In genomic region chr10:3975016-3975415, GRCh38 we compare ENCODE assay signal across 19 cellular contexts.
A peak's percentile ranks its signal among the peaks of the same experiment; 100 is the strongest.
DNase-seq lines count a peak whose midpoint lies in the region; ATAC-seq and TF ChIP-seq lines count a peak whose summit lies in the region.
"Had no signal": no experiment of that assay in that cellular context is flagged by ENCODE, and none has a peak within 500 bp of the region (broad histone marks: within the 10 kb centered on the region; RNA-seq: fewer than 3 reads in every experiment).

No MANE protein-coding gene starts in this region.

- POLR2A ChIA-PET in activated CD4-positive, alpha-beta memory T cell treated with anti-CD3 and anti-CD28 coated beads for 36 hours (lab: Charles Lee) = no interaction called here
- POLR2A ChIA-PET in activated CD4-positive, alpha-beta memory T cell treated with anti-CD3 and anti-CD28 coated beads, Interleukin-2, amount 10 ng/mL, durations not matched to agents 7 days and 5 days (lab: Charles Lee) = interaction anchor here (0.9 to 9.6 kb wide), 6 partner anchors 11 to 218 kb away, joined by 3 to 155 read pairs (median 33); partner anchors contain the start of gene KLF6

- CTCF ChIA-PET in activated CD4-positive, alpha-beta memory T cell treated with anti-CD3 and anti-CD28 coated beads for 36 hours (lab: Charles Lee) = no interaction called here
- CTCF ChIA-PET in activated CD4-positive, alpha-beta memory T cell treated with anti-CD3 and anti-CD28 coated beads, Interleukin-2, amount 10 ng/mL, durations not matched to agents 7 days and 5 days (lab: Charles Lee) = interaction anchor here (1.8 kb wide), 1 partner anchor 40 kb away, joined by 6 read pairs; no protein-coding TSS in a partner anchor

- H3K79me2 ChIP-seq in neural progenitor cell (ENCODE audit: low read depth) = no peaks in the 10 kb centered on the region

- H4K20me1 ChIP-seq in neural progenitor cell (ENCODE audit: low read depth) = no peaks in the 10 kb centered on the region

- peaks cover 8% of the 10 kb centered on the region for H3K9me3 Mint-ChIP-seq in activated CD4-positive, alpha-beta memory T cell treated with anti-CD3 and anti-CD28 coated beads for 36 hours
- peaks cover 15% of the 10 kb centered on the region for H3K9me3 Mint-ChIP-seq in activated CD4-positive, alpha-beta memory T cell treated with anti-CD3 and anti-CD28 coated beads, Interleukin-2, amount 10 ng/mL, durations not matched to agents 7 days and 5 days
- peaks cover 5% of the 10 kb centered on the region for H3K9me3 Mint-ChIP-seq in neural progenitor cell
- peaks cover 18% of the 10 kb centered on the region for H3K9me3 Mint-ChIP-seq in activated T-helper 1 cell treated with anti-CD3 and anti-CD28 coated beads, Interleukin-12 subunit alpha, Interleukin-12 subunit beta, Interleukin-2, Interleukin-4 antibody, amounts not matched to agents 30 ng/mL and 10 ng/mL and 1 ng/mL, durations not matched to agents 14 hours and 24 hours and 36 hours

- H3K27me3 ChIP-seq in SJCRH30 (no peaks in the 10 kb centered on the region), heart right ventricle (no peaks in the 10 kb centered on the region), neural progenitor cell (no peaks in the 10 kb centered on the region)
- H3K27me3 ChIP-seq: MG63 had no signal

- H3K4me1 ChIP-seq in SJCRH30 = no peaks in the 10 kb centered on the region
- peaks cover 0 to 40% (median 5%) of the 10 kb centered on the region in 9 donors for H3K4me1 ChIP-seq in heart right ventricle
- peaks cover 8% of the 10 kb centered on the region for H3K4me1 ChIP-seq in neural progenitor cell

- no peak for DNase-seq in activated CD4-positive, alpha-beta memory T cell treated with anti-CD3 and anti-CD28 coated beads for 36 hours
- no peak for DNase-seq in activated CD4-positive, alpha-beta memory T cell treated with anti-CD3 and anti-CD28 coated beads, Interleukin-2, amount 10 ng/mL, durations not matched to agents 7 days and 5 days
- DNase-seq in SJCRH30 = peak; percentile 13 to 14
- DNase-seq in heart right ventricle = peak in 1 of 2 donors; percentile 36
- no peak for DNase-seq in neural progenitor cell (ENCODE audit: low spot score)
- DNase-seq in UCSD-AML1 (lab: John Stamatoyannopoulos, UW; ENCODE audit: unreplicated experiment) = no peak
- DNase-seq in activated T-helper 1 cell treated with anti-CD3 and anti-CD28 coated beads, Interleukin-12 subunit alpha, Interleukin-12 subunit beta, Interleukin-2, Interleukin-4 antibody, amounts not matched to agents 30 ng/mL and 10 ng/mL and 1 ng/mL, durations not matched to agents 14 hours and 24 hours and 36 hours (ENCODE audit: low spot score) = no peak
- DNase-seq: DMS53, Kasumi-1, MG63, NCI-H1092 treated with DMSO at 0.1 percent for 48 hours, NCI-H146, NCI-H2029 treated with DMSO at 0.1 percent for 48 hours, NCI-H446 treated with DMSO at 0.1 percent for 48 hours, NCI-H69, SHP77 had no signal

- peak overlapping the region; percentile 4 for H3K4me3 Mint-ChIP-seq in activated CD4-positive, alpha-beta memory T cell treated with anti-CD3 and anti-CD28 coated beads for 36 hours
- no peak overlapping the region for H3K4me3 Mint-ChIP-seq in activated CD4-positive, alpha-beta memory T cell treated with anti-CD3 and anti-CD28 coated beads, Interleukin-2, amount 10 ng/mL, durations not matched to agents 7 days and 5 days
- no peak overlapping the region for H3K4me3 Mint-ChIP-seq in neural progenitor cell
- no peak overlapping the region for H3K4me3 Mint-ChIP-seq in activated T-helper 1 cell treated with anti-CD3 and anti-CD28 coated beads, Interleukin-12 subunit alpha, Interleukin-12 subunit beta, Interleukin-2, Interleukin-4 antibody, amounts not matched to agents 30 ng/mL and 10 ng/mL and 1 ng/mL, durations not matched to agents 14 hours and 24 hours and 36 hours
- H3K4me3 Mint-ChIP-seq: B cell had no signal

- H3K4me2 ChIP-seq in neural progenitor cell = no peak overlapping the region

- H3K27ac ChIP-seq in SJCRH30 (no peak overlapping the region), heart right ventricle (peak overlapping the region in 5 of 10 donors; percentile 19 to 67 (median 40)), neural progenitor cell (no peak overlapping the region)

- H3K36me3 ChIP-seq in SJCRH30 = no peaks in the 10 kb centered on the region
- H3K36me3 ChIP-seq in heart right ventricle = no peaks in the 10 kb centered on the region
- H3K36me3 ChIP-seq in neural progenitor cell = no peaks in the 10 kb centered on the region
- H3K36me3 ChIP-seq: MG63 had no signal

- H3K9me3 ChIP-seq in SJCRH30 (replicated peaks) (no peaks in the 10 kb centered on the region), heart right ventricle (peaks cover 0 to 7% (median 0%) of the 10 kb centered on the region in 11 donors), neural progenitor cell (ENCODE audit: low read depth) (no peaks in the 10 kb centered on the region)
- H3K9me3 ChIP-seq: MG63 had no signal

- peak in 6 of 8 donors; percentile 26 to 93 (median 84) for ATAC-seq in heart right ventricle
- ATAC-seq in GM21825 (IDR thresholded peaks at IDR 0.05; ENCODE audit: unreplicated experiment) = no peak
- ATAC-seq: Panc1 had no signal

- TF ChIP-seq CTCF in heart right ventricle (IDR thresholded peaks at IDR 0.05) (no peak), neural progenitor cell (IDR thresholded peaks at IDR 0.05) (no peak)

- no peaks in the 10 kb centered on the region for H3F3A ChIP-seq in neural progenitor cell (ENCODE audit: low read depth)

- intact Hi-C loops in activated CD4-positive, alpha-beta memory T cell treated with anti-CD3 and anti-CD28 coated beads for 36 hours (cut with micrococcal nuclease) = no loop called here
- intact Hi-C loops in heart right ventricle (cut with DNase I) = no loop called here
- intact Hi-C loops in activated T-helper 1 cell treated with anti-CD3 and anti-CD28 coated beads, Interleukin-12 subunit alpha, Interleukin-12 subunit beta, Interleukin-2, Interleukin-4 antibody, amounts not matched to agents 30 ng/mL and 10 ng/mL and 1 ng/mL, durations not matched to agents 14 hours and 24 hours and 36 hours (cut with micrococcal nuclease) = no loop called here

- no peak overlapping the region for H2AFZ ChIP-seq in neural progenitor cell (replicated peaks)

- H3K27ac Mint-ChIP-seq in activated CD4-positive, alpha-beta memory T cell treated with anti-CD3 and anti-CD28 coated beads for 36 hours = no peak overlapping the region
- H3K27ac Mint-ChIP-seq in activated CD4-positive, alpha-beta memory T cell treated with anti-CD3 and anti-CD28 coated beads, Interleukin-2, amount 10 ng/mL, durations not matched to agents 7 days and 5 days = no peak overlapping the region
- peak overlapping the region; percentile 52 for H3K27ac Mint-ChIP-seq in neural progenitor cell
- H3K27ac Mint-ChIP-seq in activated T-helper 1 cell treated with anti-CD3 and anti-CD28 coated beads, Interleukin-12 subunit alpha, Interleukin-12 subunit beta, Interleukin-2, Interleukin-4 antibody, amounts not matched to agents 30 ng/mL and 10 ng/mL and 1 ng/mL, durations not matched to agents 14 hours and 24 hours and 36 hours = no peak overlapping the region
- H3K27ac Mint-ChIP-seq: B cell had no signal

- H3K4me3 ChIP-seq in SJCRH30 (no peak overlapping the region), heart right ventricle (no peak overlapping the region), neural progenitor cell (no peak overlapping the region)
- H3K4me3 ChIP-seq: MG63 had no signal

- H3K4me1 Mint-ChIP-seq in activated CD4-positive, alpha-beta memory T cell treated with anti-CD3 and anti-CD28 coated beads for 36 hours (ENCODE audit: low read depth) = peaks cover 53% of the 10 kb centered on the region
- H3K4me1 Mint-ChIP-seq in activated CD4-positive, alpha-beta memory T cell treated with anti-CD3 and anti-CD28 coated beads, Interleukin-2, amount 10 ng/mL, durations not matched to agents 7 days and 5 days = peaks cover 57% of the 10 kb centered on the region
- H3K4me1 Mint-ChIP-seq in neural progenitor cell = peaks cover 9% of the 10 kb centered on the region
- peaks cover 45% of the 10 kb centered on the region for H3K4me1 Mint-ChIP-seq in activated T-helper 1 cell treated with anti-CD3 and anti-CD28 coated beads, Interleukin-12 subunit alpha, Interleukin-12 subunit beta, Interleukin-2, Interleukin-4 antibody, amounts not matched to agents 30 ng/mL and 10 ng/mL and 1 ng/mL, durations not matched to agents 14 hours and 24 hours and 36 hours (ENCODE audit: low read depth)

- H3K36me3 Mint-ChIP-seq in activated CD4-positive, alpha-beta memory T cell treated with anti-CD3 and anti-CD28 coated beads for 36 hours = peaks cover 5% of the 10 kb centered on the region
- peaks cover 29% of the 10 kb centered on the region for H3K36me3 Mint-ChIP-seq in activated CD4-positive, alpha-beta memory T cell treated with anti-CD3 and anti-CD28 coated beads, Interleukin-2, amount 10 ng/mL, durations not matched to agents 7 days and 5 days (ENCODE audit: low read depth)
- H3K36me3 Mint-ChIP-seq in neural progenitor cell = no peaks in the 10 kb centered on the region
- peaks cover 10% of the 10 kb centered on the region for H3K36me3 Mint-ChIP-seq in activated T-helper 1 cell treated with anti-CD3 and anti-CD28 coated beads, Interleukin-12 subunit alpha, Interleukin-12 subunit beta, Interleukin-2, Interleukin-4 antibody, amounts not matched to agents 30 ng/mL and 10 ng/mL and 1 ng/mL, durations not matched to agents 14 hours and 24 hours and 36 hours (ENCODE audit: low read depth)

- no peaks in the 10 kb centered on the region for H3K27me3 Mint-ChIP-seq in activated CD4-positive, alpha-beta memory T cell treated with anti-CD3 and anti-CD28 coated beads for 36 hours
- no peaks in the 10 kb centered on the region for H3K27me3 Mint-ChIP-seq in activated CD4-positive, alpha-beta memory T cell treated with anti-CD3 and anti-CD28 coated beads, Interleukin-2, amount 10 ng/mL, durations not matched to agents 7 days and 5 days
- peaks cover 6% of the 10 kb centered on the region for H3K27me3 Mint-ChIP-seq in neural progenitor cell (ENCODE audit: insufficient read depth, low read depth)
- H3K27me3 Mint-ChIP-seq in activated T-helper 1 cell treated with anti-CD3 and anti-CD28 coated beads, Interleukin-12 subunit alpha, Interleukin-12 subunit beta, Interleukin-2, Interleukin-4 antibody, amounts not matched to agents 30 ng/mL and 10 ng/mL and 1 ng/mL, durations not matched to agents 14 hours and 24 hours and 36 hours (ENCODE audit: insufficient read depth) = no peaks in the 10 kb centered on the region
- H3K27me3 Mint-ChIP-seq: B cell had no signal

- 54 to 62% methylated on average over 9 of the region's 9 CpGs for WGBS in heart right ventricle, 2 donors

- no peak overlapping the region for H3K9ac ChIP-seq in neural progenitor cell

Comparison
In these comparisons a context has a peak if more than half of its experiments do, and no peak if none do; other contexts are left out.
1. DNase-seq: peak in SJCRH30 (2 of 2); none in activated CD4-positive, alpha-beta memory T cell treated with anti-CD3 and anti-CD28 coated beads for 36 hours (single experiment), activated CD4-positive, alpha-beta memory T cell treated with anti-CD3 and anti-CD28 coated beads, Interleukin-2, amount 10 ng/mL, durations not matched to agents 7 days and 5 days (single experiment), neural progenitor cell (single experiment), UCSD-AML1 (single experiment) and activated T-helper 1 cell treated with anti-CD3 and anti-CD28 coated beads, Interleukin-12 subunit alpha, Interleukin-12 subunit beta, Interleukin-2, Interleukin-4 antibody, amounts not matched to agents 30 ng/mL and 10 ng/mL and 1 ng/mL, durations not matched to agents 14 hours and 24 hours and 36 hours (single experiment).